7 cellular contexts compared by ENCODE assay signal in the genomic region with DNA sequence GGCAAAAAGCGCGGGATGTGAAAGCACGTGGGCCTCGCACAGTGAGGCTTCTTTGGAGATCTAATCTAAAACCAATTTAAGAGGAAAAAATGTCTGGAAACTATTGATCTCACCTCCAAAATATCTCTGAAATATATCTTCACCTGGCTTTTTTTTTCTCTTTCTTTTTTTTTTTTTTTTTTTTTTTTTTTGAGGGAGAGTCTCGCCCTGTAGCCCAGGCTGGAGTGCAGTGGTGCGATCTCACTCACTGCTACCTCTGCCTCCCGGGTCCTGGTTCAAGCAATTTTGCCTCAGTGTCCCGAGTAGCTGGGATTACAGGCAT. TPM values are rescaled to one million over a fixed set of nuclear protein-coding genes. Genes with fewer than 3 reads are reported as not detected.
DNase-seq lines count a peak whose midpoint lies in the region; ATAC-seq and TF ChIP-seq lines count a peak whose summit lies in the region.

No MANE protein-coding gene starts in this region.

- no peaks in the 10 kb centered on the region for H3K4me1 ChIP-seq in GM23248 (ENCODE audit: insufficient read depth)
- no peaks in the 10 kb centered on the region for H3K4me1 ChIP-seq in RWPE2 (ENCODE audit: insufficient read depth, poor library complexity, severe bottlenecking)
- peaks cover 0 to 9% (median 0%) of the 10 kb centered on the region in 3 donors for H3K4me1 ChIP-seq in esophagus squamous epithelium
- H3K4me1 ChIP-seq in skeletal muscle satellite cell (ENCODE audit: control insufficient read depth, insufficient read depth, low read length), result no peaks in the 10 kb centered on the region

- TF ChIP-seq CTCF in RWPE2 (IDR thresholded peaks at IDR 0.05; ENCODE audit: poor library complexity, severe bottlenecking) (no peak), esophagus squamous epithelium (IDR thresholded peaks at IDR 0.05) (no peak)

- H3K79me2 ChIP-seq in GM23248 (ENCODE audit: insufficient read depth), result no peaks in the 10 kb centered on the region

- no peaks in the 10 kb centered on the region for H4K20me1 ChIP-seq in GM23248 (ENCODE audit: insufficient read depth)

- intact Hi-C loops in esophagus squamous epithelium (cut with DNase I), result no loop called here

- TF ChIP-seq POLR2A in esophagus squamous epithelium (IDR thresholded peaks at IDR 0.05), result no peak

- no peak for DNase-seq in GM23248
- no peak for DNase-seq in RWPE2 (ENCODE audit: low spot score)
- DNase-seq in esophagus squamous epithelium (lab: John Stamatoyannopoulos, UW), result no peak
- no peak for DNase-seq in NCI-H82 (lab: John Stamatoyannopoulos, UW)
- no peak for DNase-seq in NOMO-1 (lab: John Stamatoyannopoulos, UW; ENCODE audit: unreplicated experiment in 2 of 2)

- H3K4me2 ChIP-seq in GM23248 (ENCODE audit: unreplicated experiment), result peak overlapping the region; percentile 42
- H3K4me2 ChIP-seq in skeletal muscle satellite cell (ENCODE audit: low read length), result peak overlapping the region; percentile 64

- H3K36me3 ChIP-seq in GM23248 (ENCODE audit: low read depth) (no peaks in the 10 kb centered on the region), RWPE2 (ENCODE audit: low read depth) (no peaks in the 10 kb centered on the region), esophagus squamous epithelium (no peaks in the 10 kb centered on the region), skeletal muscle satellite cell (ENCODE audit: insufficient read depth, low read length) (no peaks in the 10 kb centered on the region)

- peak overlapping the region; percentile 72 for H3K4me3 ChIP-seq in GM23248
- peak overlapping the region; percentile 39 for H3K4me3 ChIP-seq in RWPE2 (ENCODE audit: severe bottlenecking)
- peak overlapping the region; percentile 58 to 74 (median 63) for H3K4me3 ChIP-seq in esophagus squamous epithelium
- H3K4me3 ChIP-seq in skeletal muscle satellite cell (ENCODE audit: low read length), result peak overlapping the region; percentile 70

- ATAC-seq in RWPE2 (ENCODE audit: low read depth), result no peak
- ATAC-seq in HG03432 (IDR thresholded peaks at IDR 0.05; ENCODE audit: unreplicated experiment), result no peak

- no peaks in the 10 kb centered on the region for H3F3A ChIP-seq in GM23248 (ENCODE audit: insufficient read depth)

- no peak overlapping the region; the same call in 1 of the 2 replicates for H3K9ac ChIP-seq in GM23248
- H3K9ac ChIP-seq in skeletal muscle satellite cell (ENCODE audit: low read depth, low read length), result no peak overlapping the region

- no peaks in the 10 kb centered on the region for H3K27me3 ChIP-seq in GM23248 (replicated peaks; ENCODE audit: insufficient read depth)
- H3K27me3 ChIP-seq in RWPE2 (ENCODE audit: insufficient read depth, poor library complexity, severe bottlenecking), result no peaks in the 10 kb centered on the region
- H3K27me3 ChIP-seq in esophagus squamous epithelium, result no peaks in the 10 kb centered on the region
- peaks cover 4% of the 10 kb centered on the region for H3K27me3 ChIP-seq in skeletal muscle satellite cell (ENCODE audit: control insufficient read depth, insufficient read depth, low read length)

- WGBS in GM23248 (ENCODE audit: low coverage in 1 of 2, low lambda C conversion rate in 2 of 2, missing lambda C conversion rate in 2 of 2), 2 experiments, result 28 to 59% methylated on average over 4 to 8 of the region's 8 CpGs
- WGBS in esophagus squamous epithelium, 2 donors, result 31 to 56% methylated on average over 6 to 7 of the region's 8 CpGs

- peak overlapping the region; percentile 70; the same call in 1 of the 2 replicates for H2AFZ ChIP-seq in GM23248

- H3K9me3 ChIP-seq in GM23248 (ENCODE audit: low read depth) (no peaks in the 10 kb centered on the region), RWPE2 (ENCODE audit: severe bottlenecking) (no peaks in the 10 kb centered on the region), esophagus squamous epithelium (no peaks in the 10 kb centered on the region), skeletal muscle satellite cell (replicated peaks; ENCODE audit: low read length) (no peaks in the 10 kb centered on the region)

- in situ Hi-C loops in GM23248 (cut with MboI), result no loop called here

- H3K27ac ChIP-seq in GM23248 (no peak overlapping the region), RWPE2 (ENCODE audit: poor library complexity, severe bottlenecking) (no peak overlapping the region), esophagus squamous epithelium (peak overlapping the region; percentile 82 to 93 (median 89))

- no peaks in the 10 kb centered on the region for H3K9me2 ChIP-seq in GM23248 (ENCODE audit: insufficient read depth)

RNA-seq across cellular contexts. Expression of a gene that starts 0.4 kb away (rescaled TPM):
- total RNA-seq in GM23248 (2014; rRNA removed; shearing (Covaris generic)), result not detected in 2 replicates
- polyA plus RNA-seq in GM23248 (2016; fragmentation: Nextera tagmentation; extraction: Ambion mirVana), result 0.06 TPM in 1 of 2 replicates, not detected in the other
- total RNA-seq in esophagus squamous epithelium, result 1 to 10 TPM in 1 of 4 donors, under 1 TPM in 3; 0.57 to 4.6 (median 0.72) TPM
- under 0.01 and 0.22 TPM in 2 replicates for total RNA-seq in skeletal muscle satellite cell (2012; rRNA removed)

Comparison
In these comparisons a context has a peak if more than half of its experiments do, and no peak if none do; other contexts are left out.
1. H3K27ac ChIP-seq: peak in esophagus squamous epithelium (4 of 4); none in GM23248 (single experiment) and RWPE2 (single experiment).
2. Peak in every context shown above with its lines, with median percentiles within 50 percentile points of each other: H3K4me3 ChIP-seq.